19 cellular contexts compared by ENCODE assay signal in the genomic region with DNA sequence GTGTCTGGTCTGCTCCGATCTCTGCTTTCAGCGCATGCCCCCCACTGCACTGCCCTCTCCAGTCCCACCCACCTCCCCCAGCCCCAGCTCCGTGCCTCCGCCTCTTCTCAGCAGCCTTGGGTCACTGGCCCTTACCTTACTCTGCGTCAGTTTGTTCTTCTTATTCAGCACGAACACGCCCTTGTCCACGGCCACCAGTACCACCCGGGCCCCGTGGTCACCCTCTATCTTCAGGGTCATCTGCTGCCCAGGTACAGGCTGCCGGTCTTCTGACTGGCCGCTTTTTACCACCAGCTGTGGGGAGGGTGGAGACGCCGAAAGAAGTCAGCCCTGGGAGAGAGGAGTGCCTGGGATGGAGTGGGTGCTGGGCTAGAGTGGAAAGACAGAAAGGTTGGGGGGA. TPM values are rescaled to one million over a fixed set of nuclear protein-coding genes. Genes with fewer than 3 reads are reported as not detected.
DNase-seq lines count a peak whose midpoint lies in the region; ATAC-seq and TF ChIP-seq lines count a peak whose summit lies in the region.
"Had no signal": no experiment of that assay in that cellular context is flagged by ENCODE, and none has a peak within 500 bp of the region (broad histone marks: within the 10 kb centered on the region; RNA-seq: fewer than 3 reads in every experiment).

No MANE protein-coding gene starts in this region.

- peaks cover 38% of the 10 kb centered on the region for H3K27me3 ChIP-seq in iPS-18a (ENCODE audit: control insufficient read depth, insufficient read depth, low read length)
- peaks cover 0 to 53% (median 19%) of the 10 kb centered on the region in 7 donors for H3K27me3 ChIP-seq in spleen (replicated peaks in 1 of 7)

- H3K36me3 ChIP-seq in iPS-18a (ENCODE audit: control insufficient read depth, low read depth, low read length) (no peaks in the 10 kb centered on the region), spleen (no peaks in the 10 kb centered on the region)

- peak overlapping the region; percentile 9 for H3K4me3 ChIP-seq in iPS-18a (ENCODE audit: low read length)
- H3K4me3 ChIP-seq in spleen, result no peak overlapping the region
- H3K4me3 ChIP-seq: BLaER1 treated with 17β-estradiol and CSF1 and Interleukin-3, amounts not matched to agents 10 nM and 100 nM had no signal

- peak overlapping the region; percentile 59 for H3K27ac Mint-ChIP-seq in activated T-cell treated with anti-CD3 and anti-CD28 coated beads, Interleukin-2, amount 50 U/mL, for 72 hours
- H3K27ac Mint-ChIP-seq in activated T-helper 2 cell treated with anti-CD3 and anti-CD28 coated beads, Interferon-gamma antibody, Interleukin-2, Interleukin-4, amounts not matched to agents 10 μg/mL and 5 μg/mL and 100 μg/mL, durations not matched to agents 14 hours and 24 hours and 36 hours, result no peak overlapping the region
- H3K27ac Mint-ChIP-seq: GM23338 had no signal

- no peaks in the 10 kb centered on the region for H3K9me3 Mint-ChIP-seq in activated T-cell treated with anti-CD3 and anti-CD28 coated beads, Interleukin-2, amount 50 U/mL, for 72 hours
- no peaks in the 10 kb centered on the region for H3K9me3 Mint-ChIP-seq in activated T-cell treated with anti-CD3 and anti-CD28 coated beads, Interleukin-2, amount 50 U/mL, for 4 hours
- H3K9me3 Mint-ChIP-seq in activated T-helper 2 cell treated with anti-CD3 and anti-CD28 coated beads, Interferon-gamma antibody, Interleukin-2, Interleukin-4, amounts not matched to agents 10 μg/mL and 5 μg/mL and 100 μg/mL, durations not matched to agents 14 hours and 24 hours and 36 hours, result no peaks in the 10 kb centered on the region
- H3K9me3 Mint-ChIP-seq: CD8-positive, alpha-beta memory T cell had no signal

- 41 to 56% (median 54%) methylated on average over 14 of the region's 14 CpGs for whole genome bisulfite sequencing in spleen, 5 donors

- intact Hi-C loops in spleen (cut with DNase I; ENCODE audit: low total_unique reads), result no loop called here
- intact Hi-C loops in activated T-helper 2 cell treated with anti-CD3 and anti-CD28 coated beads, Interferon-gamma antibody, Interleukin-2, Interleukin-4, amounts not matched to agents 10 μg/mL and 5 μg/mL and 100 μg/mL, durations not matched to agents 14 hours and 24 hours and 36 hours (cut with micrococcal nuclease), result no loop called here

- no peak for TF ChIP-seq POLR2A in spleen (IDR thresholded peaks at IDR 0.05)

- no peak for DNase-seq in activated T-cell treated with anti-CD3 and anti-CD28 coated beads, Interleukin-2, amount 50 U/mL, for 72 hours
- no peak for DNase-seq in activated T-cell treated with anti-CD3 and anti-CD28 coated beads, Interleukin-2, amount 50 U/mL, for 4 hours
- DNase-seq in spleen, result peak; percentile 43
- DNase-seq in activated T-helper 2 cell treated with anti-CD3 and anti-CD28 coated beads, Interferon-gamma antibody, Interleukin-2, Interleukin-4, amounts not matched to agents 10 μg/mL and 5 μg/mL and 100 μg/mL, durations not matched to agents 14 hours and 24 hours and 36 hours (ENCODE audit: low spot score), result no peak
- DNase-seq: CD8-positive, alpha-beta memory T cell; DMS79; KG1; NCI-H1436; NCI-H2029 treated with DMSO at 0.1 percent for 48 hours; NCI-H2171 treated with DMSO at 0.1 percent for 48 hours; NCI-H446 treated with DMSO at 0.1 percent for 48 hours; OCI-M1; RPMI8226; SIG-M5 had no signal

- no peak for ATAC-seq in activated T-cell treated with anti-CD3 and anti-CD28 coated beads, Interleukin-2, amount 50 U/mL, for 72 hours (replicated peaks in 1 of 2)
- ATAC-seq in activated T-cell treated with anti-CD3 and anti-CD28 coated beads, Interleukin-2, amount 50 U/mL, for 4 hours, result no peak
- no peak for ATAC-seq in HG02884 (IDR thresholded peaks at IDR 0.05; ENCODE audit: unreplicated experiment)
- ATAC-seq: GM23338 had no signal

- peaks cover 39% of the 10 kb centered on the region for H3K27me3 Mint-ChIP-seq in activated T-cell treated with anti-CD3 and anti-CD28 coated beads, Interleukin-2, amount 50 U/mL, for 72 hours (ENCODE audit: low read depth)
- peaks cover 40% of the 10 kb centered on the region for H3K27me3 Mint-ChIP-seq in activated T-cell treated with anti-CD3 and anti-CD28 coated beads, Interleukin-2, amount 50 U/mL, for 4 hours (ENCODE audit: low read depth)
- H3K27me3 Mint-ChIP-seq in activated T-helper 2 cell treated with anti-CD3 and anti-CD28 coated beads, Interferon-gamma antibody, Interleukin-2, Interleukin-4, amounts not matched to agents 10 μg/mL and 5 μg/mL and 100 μg/mL, durations not matched to agents 14 hours and 24 hours and 36 hours (ENCODE audit: low read depth), result peaks cover 30% of the 10 kb centered on the region

- H3K9me3 ChIP-seq in iPS-18a (ENCODE audit: control insufficient read depth, low read depth, low read length), result no peaks in the 10 kb centered on the region
- no peaks in the 10 kb centered on the region for H3K9me3 ChIP-seq in spleen
- H3K9me3 ChIP-seq: BLaER1 treated with 17β-estradiol and CSF1 and Interleukin-3, amounts not matched to agents 10 nM and 100 nM had no signal

- no peak overlapping the region for H3K9ac ChIP-seq in iPS-18a (ENCODE audit: low read length)
- H3K9ac ChIP-seq: BLaER1 treated with 17β-estradiol and CSF1 and Interleukin-3, amounts not matched to agents 10 nM and 100 nM had no signal

- peak overlapping the region in 1 of 2 donors; percentile 30 for H3K4me3 Mint-ChIP-seq in activated T-cell treated with anti-CD3 and anti-CD28 coated beads, Interleukin-2, amount 50 U/mL, for 72 hours
- no peak overlapping the region for H3K4me3 Mint-ChIP-seq in activated T-cell treated with anti-CD3 and anti-CD28 coated beads, Interleukin-2, amount 50 U/mL, for 4 hours
- no peak overlapping the region for H3K4me3 Mint-ChIP-seq in activated T-helper 2 cell treated with anti-CD3 and anti-CD28 coated beads, Interferon-gamma antibody, Interleukin-2, Interleukin-4, amounts not matched to agents 10 μg/mL and 5 μg/mL and 100 μg/mL, durations not matched to agents 14 hours and 24 hours and 36 hours (ENCODE audit: low read depth)
- H3K4me3 Mint-ChIP-seq: GM23338 had no signal

- H3K4me1 Mint-ChIP-seq in activated T-cell treated with anti-CD3 and anti-CD28 coated beads, Interleukin-2, amount 50 U/mL, for 72 hours (ENCODE audit: low read depth), result peaks cover 12% of the 10 kb centered on the region
- H3K4me1 Mint-ChIP-seq in activated T-cell treated with anti-CD3 and anti-CD28 coated beads, Interleukin-2, amount 50 U/mL, for 4 hours (ENCODE audit: low read depth), result peaks cover 10% of the 10 kb centered on the region
- peaks cover 3% of the 10 kb centered on the region for H3K4me1 Mint-ChIP-seq in activated T-helper 2 cell treated with anti-CD3 and anti-CD28 coated beads, Interferon-gamma antibody, Interleukin-2, Interleukin-4, amounts not matched to agents 10 μg/mL and 5 μg/mL and 100 μg/mL, durations not matched to agents 14 hours and 24 hours and 36 hours (ENCODE audit: low read depth)
- H3K4me1 Mint-ChIP-seq: GM23338 had no signal

- no peak for TF ChIP-seq CTCF in spleen (IDR thresholded peaks at IDR 0.05 in 8 of 11, conservative IDR thresholded peaks at IDR 0.05 in 3 of 11)

- H3K4me1 ChIP-seq in iPS-18a (ENCODE audit: control insufficient read depth, low read depth, low read length) (no peaks in the 10 kb centered on the region), spleen (peaks cover 0 to 8% (median 3%) of the 10 kb centered on the region in 6 donors)
- H3K4me1 ChIP-seq: BLaER1 treated with 17β-estradiol and CSF1 and Interleukin-3, amounts not matched to agents 10 nM and 100 nM had no signal

- no peak overlapping the region for H3K27ac ChIP-seq in iPS-18a (ENCODE audit: low read length)
- H3K27ac ChIP-seq in spleen, result no peak overlapping the region
- H3K27ac ChIP-seq: BLaER1 treated with 17β-estradiol and CSF1 and Interleukin-3, amounts not matched to agents 10 nM and 100 nM had no signal

- H3K36me3 Mint-ChIP-seq in activated T-cell treated with anti-CD3 and anti-CD28 coated beads, Interleukin-2, amount 50 U/mL, for 72 hours (ENCODE audit: insufficient read depth in 2 of 2), result no peaks in the 10 kb centered on the region
- H3K36me3 Mint-ChIP-seq in activated T-cell treated with anti-CD3 and anti-CD28 coated beads, Interleukin-2, amount 50 U/mL, for 4 hours (ENCODE audit: insufficient read depth), result no peaks in the 10 kb centered on the region
- H3K36me3 Mint-ChIP-seq in activated T-helper 2 cell treated with anti-CD3 and anti-CD28 coated beads, Interferon-gamma antibody, Interleukin-2, Interleukin-4, amounts not matched to agents 10 μg/mL and 5 μg/mL and 100 μg/mL, durations not matched to agents 14 hours and 24 hours and 36 hours (ENCODE audit: low read depth), result no peaks in the 10 kb centered on the region
- H3K36me3 Mint-ChIP-seq: CD8-positive, alpha-beta memory T cell had no signal

RNA-seq across cellular contexts. Expression of a gene that starts 10.9 kb away (rescaled TPM):
- total RNA-seq in activated T-cell treated with anti-CD3 and anti-CD28 coated beads, Interleukin-2, amount 50 U/mL, for 72 hours, result 1 to 10 TPM; 1.8 to 2.5 TPM
- total RNA-seq in activated T-cell treated with anti-CD3 and anti-CD28 coated beads, Interleukin-2, amount 50 U/mL, for 4 hours, result 1 to 10 TPM; 6.5 to 7.4 (median 6.7) TPM
- 10 to 100 TPM in 4 of 7 donors, 1 to 10 TPM in 3; 5.8 to 68.1 (median 19.7) TPM for total RNA-seq in spleen
- polyA plus RNA-seq in spleen, result 100 to 1,000 TPM in 1 of 3 donors, 10 to 100 TPM in 2; 31.0 to 182 (median 34.1) TPM
- total RNA-seq in activated T-helper 2 cell treated with anti-CD3 and anti-CD28 coated beads, Interferon-gamma antibody, Interleukin-2, Interleukin-4, amounts not matched to agents 10 μg/mL and 5 μg/mL and 100 μg/mL, durations not matched to agents 14 hours and 24 hours and 36 hours, result 4.4 and 6.3 TPM in 2 replicates
- polyA plus RNA-seq: CD8-positive, alpha-beta memory T cell had no signal

RNA-seq across cellular contexts. Expression of a gene that starts 27.8 kb away (rescaled TPM):
- total RNA-seq in activated T-cell treated with anti-CD3 and anti-CD28 coated beads, Interleukin-2, amount 50 U/mL, for 72 hours, result 100 to 1,000 TPM; 130 to 162 TPM
- total RNA-seq in activated T-cell treated with anti-CD3 and anti-CD28 coated beads, Interleukin-2, amount 50 U/mL, for 4 hours, result 10 to 100 TPM; 60.4 to 86.3 (median 78.6) TPM
- total RNA-seq in spleen, result 10 to 100 TPM; 35.4 to 75.0 (median 56.0) TPM
- polyA plus RNA-seq in spleen, result 100 to 1,000 TPM in 1 of 3 donors, 10 to 100 TPM in 2; 66.9 to 102 (median 91.8) TPM
- total RNA-seq in activated T-helper 2 cell treated with anti-CD3 and anti-CD28 coated beads, Interferon-gamma antibody, Interleukin-2, Interleukin-4, amounts not matched to agents 10 μg/mL and 5 μg/mL and 100 μg/mL, durations not matched to agents 14 hours and 24 hours and 36 hours, result 90.4 and 95.4 TPM in 2 replicates

RNA-seq across cellular contexts. Expression of a gene that starts 29.9 kb away (rescaled TPM):
- total RNA-seq in activated T-cell treated with anti-CD3 and anti-CD28 coated beads, Interleukin-2, amount 50 U/mL, for 72 hours, result 10 to 100 TPM; 49.0 to 68.4 TPM
- total RNA-seq in activated T-cell treated with anti-CD3 and anti-CD28 coated beads, Interleukin-2, amount 50 U/mL, for 4 hours, result 10 to 100 TPM; 31.8 to 40.2 (median 37.4) TPM
- 10 to 100 TPM; 25.4 to 50.3 (median 32.1) TPM for total RNA-seq in spleen
- polyA plus RNA-seq in spleen, result 10 to 100 TPM; 17.2 to 58.2 (median 36.1) TPM
- total RNA-seq in activated T-helper 2 cell treated with anti-CD3 and anti-CD28 coated beads, Interferon-gamma antibody, Interleukin-2, Interleukin-4, amounts not matched to agents 10 μg/mL and 5 μg/mL and 100 μg/mL, durations not matched to agents 14 hours and 24 hours and 36 hours, result 55.2 and 64.7 TPM in 2 replicates

RNA-seq across cellular contexts. Expression of a gene that starts 39.6 kb away (rescaled TPM):
- total RNA-seq in activated T-cell treated with anti-CD3 and anti-CD28 coated beads, Interleukin-2, amount 50 U/mL, for 72 hours, result 10 to 100 TPM; 23.1 to 25.4 TPM
- total RNA-seq in activated T-cell treated with anti-CD3 and anti-CD28 coated beads, Interleukin-2, amount 50 U/mL, for 4 hours, result 100 to 1,000 TPM; 244 to 279 (median 255) TPM
- 10 to 100 TPM in 2 of 7 donors, 1 to 10 TPM in 5; 5.2 to 10.6 (median 8.2) TPM for total RNA-seq in spleen
- polyA plus RNA-seq in spleen, result 1 to 10 TPM in 2 of 3 donors, under 1 TPM in 1; 0.41 to 1.6 (median 1.1) TPM
- 99.5 and 102 TPM in 2 replicates for total RNA-seq in activated T-helper 2 cell treated with anti-CD3 and anti-CD28 coated beads, Interferon-gamma antibody, Interleukin-2, Interleukin-4, amounts not matched to agents 10 μg/mL and 5 μg/mL and 100 μg/mL, durations not matched to agents 14 hours and 24 hours and 36 hours
- total RNA-seq: G401, GM23338 had no signal
- polyA plus RNA-seq: GM23338 had no signal

RNA-seq across cellular contexts. Expression of a gene that starts 57.7 kb away (rescaled TPM):
- 10 to 100 TPM; 19.9 to 24.5 TPM for total RNA-seq in activated T-cell treated with anti-CD3 and anti-CD28 coated beads, Interleukin-2, amount 50 U/mL, for 72 hours
- 10 to 100 TPM; 24.6 to 27.8 (median 27.4) TPM for total RNA-seq in activated T-cell treated with anti-CD3 and anti-CD28 coated beads, Interleukin-2, amount 50 U/mL, for 4 hours
- total RNA-seq in spleen, result 10 to 100 TPM in 5 of 7 donors, 1 to 10 TPM in 2; 7.5 to 17.1 (median 11.8) TPM
- polyA plus RNA-seq in spleen, result 10 to 100 TPM in 1 of 3 donors, 1 to 10 TPM in 2; 7.6 to 10.0 (median 9.3) TPM
- total RNA-seq in activated T-helper 2 cell treated with anti-CD3 and anti-CD28 coated beads, Interferon-gamma antibody, Interleukin-2, Interleukin-4, amounts not matched to agents 10 μg/mL and 5 μg/mL and 100 μg/mL, durations not matched to agents 14 hours and 24 hours and 36 hours, result 7.7 and 8.7 TPM in 2 replicates
